In genomic region chr2:235746257-235746934, GRCh38 we compare ENCODE assay signal across 8 cellular contexts.
DNase-seq lines count a peak whose midpoint lies in the region; ATAC-seq and TF ChIP-seq lines count a peak whose summit lies in the region.

No MANE protein-coding gene starts in this region.

- peak overlapping the region in 1 of 4 donors; percentile 51 for H3K27ac ChIP-seq in transverse colon

- intact Hi-C loops in natural killer cell (cut with micrococcal nuclease), result loop anchor here (1.0 to 5.0 kb wide), 4 partner anchors 107 to 1194 kb away; no protein-coding TSS in a partner anchor
- intact Hi-C loops in transverse colon (cut with DNase I; ENCODE audit: low total_unique reads), result loop anchor here (5.0 kb wide), 3 partner anchors 79 to 609 kb away; no protein-coding TSS in a partner anchor

- H3K27ac Mint-ChIP-seq in activated CD8-positive, alpha-beta memory T cell treated with anti-CD3 and anti-CD28 coated beads, Interleukin-2, amount 10 ng/mL, durations not matched to agents 7 days and 5 days, result no peak overlapping the region
- no peak overlapping the region for H3K27ac Mint-ChIP-seq in natural killer cell

- no peaks in the 10 kb centered on the region for H3K9me3 Mint-ChIP-seq in activated CD8-positive, alpha-beta memory T cell treated with anti-CD3 and anti-CD28 coated beads, Interleukin-2, amount 10 ng/mL, durations not matched to agents 7 days and 5 days (ENCODE audit: low read depth)
- no peaks in the 10 kb centered on the region for H3K9me3 Mint-ChIP-seq in natural killer cell

- H3K27me3 ChIP-seq in transverse colon, result no peaks in the 10 kb centered on the region

- TF ChIP-seq CTCF in natural killer cell (IDR thresholded peaks at IDR 0.05) (peak; percentile 87), transverse colon (IDR thresholded peaks at IDR 0.05) (peak; percentile 71 to 79 (median 76))

- no peak for TF ChIP-seq POLR2A in transverse colon (IDR thresholded peaks at IDR 0.05)

- CTCF ChIA-PET in activated CD8-positive, alpha-beta memory T cell treated with anti-CD3 and anti-CD28 coated beads, Interleukin-2, amount 10 ng/mL, durations not matched to agents 7 days and 5 days (lab: Charles Lee), result interaction anchor here (0.6 to 2.1 kb wide), 23 partner anchors 9 to 1202 kb away, joined by 3 to 31 read pairs (median 4); no protein-coding TSS in a partner anchor

- no peaks in the 10 kb centered on the region for H3K9me3 ChIP-seq in transverse colon

- no peaks in the 10 kb centered on the region for H3K36me3 Mint-ChIP-seq in activated CD8-positive, alpha-beta memory T cell treated with anti-CD3 and anti-CD28 coated beads, Interleukin-2, amount 10 ng/mL, durations not matched to agents 7 days and 5 days
- no peaks in the 10 kb centered on the region for H3K36me3 Mint-ChIP-seq in natural killer cell

- no peak overlapping the region for H3K4me3 Mint-ChIP-seq in activated CD8-positive, alpha-beta memory T cell treated with anti-CD3 and anti-CD28 coated beads, Interleukin-2, amount 10 ng/mL, durations not matched to agents 7 days and 5 days
- H3K4me3 Mint-ChIP-seq in natural killer cell, result no peak overlapping the region

- in situ Hi-C loops in transverse colon (cut with MboI; ENCODE audit: low pct_ligation_motif_present in 1 of 4, low pct_unique_long_range_greater_than_20kb in 1 of 4, low sequenced_read_pairs in 3 of 4), result loop anchor here (10.0 to 25.0 kb wide), 4 partner anchors 142 to 1209 kb away; partner anchors contain the start of gene AGAP1 (in 1 of the 4)

- H3K36me3 ChIP-seq in transverse colon, result no peaks in the 10 kb centered on the region

- peaks cover 3% of the 10 kb centered on the region for H3K27me3 Mint-ChIP-seq in activated CD8-positive, alpha-beta memory T cell treated with anti-CD3 and anti-CD28 coated beads, Interleukin-2, amount 10 ng/mL, durations not matched to agents 7 days and 5 days
- no peaks in the 10 kb centered on the region for H3K27me3 Mint-ChIP-seq in natural killer cell (ENCODE audit: low read depth in 2 of 2)

- DNase-seq in NCI-H524 (lab: John Stamatoyannopoulos, UW) (peak; percentile 32 to 77), NCI-H524 treated with DMSO at 0.1 percent for 48 hours (lab: John Stamatoyannopoulos, UW) (no peak), NCI-H526 treated with DMSO at 0.1 percent for 48 hours (lab: John Stamatoyannopoulos, UW) (peak; percentile 25), fibroblast of gingiva (ENCODE audit: low read depth) (peak; percentile 85), natural killer cell (peak; percentile 34), transverse colon (peak; percentile 68)
- DNase-seq in activated CD8-positive, alpha-beta memory T cell treated with anti-CD3 and anti-CD28 coated beads, Interleukin-2, amount 10 ng/mL, durations not matched to agents 7 days and 5 days, result peak; percentile 61

- no peak for TF ChIP-seq EP300 in transverse colon (IDR thresholded peaks at IDR 0.05; ENCODE audit: low read depth)

- H3K4me1 Mint-ChIP-seq in activated CD8-positive, alpha-beta memory T cell treated with anti-CD3 and anti-CD28 coated beads, Interleukin-2, amount 10 ng/mL, durations not matched to agents 7 days and 5 days, result no peaks in the 10 kb centered on the region
- no peaks in the 10 kb centered on the region for H3K4me1 Mint-ChIP-seq in natural killer cell

- no peak overlapping the region for H3K4me3 ChIP-seq in transverse colon

- WGBS in transverse colon (ENCODE audit: low coverage in 1 of 2), 2 donors, result 41 to 45% methylated on average over 4 to 11 of the region's 12 CpGs

- H3K4me1 ChIP-seq in transverse colon, result peaks cover 0 to 10% (median 3%) of the 10 kb centered on the region in 4 donors

- ATAC-seq in HG03196 (IDR thresholded peaks at IDR 0.05; ENCODE audit: unreplicated experiment), result peak; percentile 76
- ATAC-seq in activated CD8-positive, alpha-beta memory T cell treated with anti-CD3 and anti-CD28 coated beads, Interleukin-2, amount 10 ng/mL, durations not matched to agents 7 days and 5 days, result peak; percentile 72
- peak; percentile 65 to 100 (median 87) for ATAC-seq in natural killer cell
